Comparison of ENCODE assay signal across 20 cellular contexts in the genomic region with DNA sequence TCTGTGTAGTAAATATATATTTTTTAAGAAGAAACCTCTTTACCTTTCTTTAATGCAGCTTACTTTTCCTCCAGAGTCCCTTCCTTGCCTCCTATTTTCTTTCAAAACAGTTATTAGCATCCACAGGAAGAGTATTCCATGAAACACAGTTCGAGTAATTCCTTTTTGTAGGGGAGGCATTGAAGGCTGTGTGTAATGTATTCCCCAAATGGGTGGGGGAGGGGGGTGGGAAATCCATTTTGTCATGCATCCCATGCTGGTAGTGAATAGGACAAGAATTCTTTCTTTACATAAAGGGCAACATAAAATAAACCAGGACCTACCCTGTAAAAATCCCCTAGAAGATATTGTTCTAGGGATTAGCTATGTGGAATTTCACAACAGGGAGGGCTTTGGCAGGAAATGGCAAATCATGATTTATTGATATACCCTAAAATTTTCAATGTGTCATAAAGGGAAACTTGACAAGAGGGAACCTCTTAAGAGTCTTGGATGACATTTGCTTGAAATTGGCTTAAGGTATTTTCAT.
DNase-seq lines count a peak whose midpoint lies in the region; ATAC-seq, FAIRE-seq and TF ChIP-seq lines count a peak whose summit lies in the region.
"Had no signal": no experiment of that assay in that cellular context is flagged by ENCODE, and none has a peak within 500 bp of the region (broad histone marks: within the 10 kb centered on the region; RNA-seq: fewer than 3 reads in every experiment).

No MANE protein-coding gene starts in this region.

- TF ChIP-seq RAD21 in H1 (IDR thresholded peaks at IDR 0.05 in 1 of 2, conservative IDR thresholded peaks at IDR 0.05 in 1 of 2; ENCODE audit: low read depth in 2 of 2, low read length in 2 of 2), result no peak

- H3K27me3 ChIP-seq in H7 (ENCODE audit: control insufficient read depth, insufficient read depth, low read length) (no peaks in the 10 kb centered on the region), HUES6 (ENCODE audit: control insufficient read depth, insufficient read depth, low read length) (no peaks in the 10 kb centered on the region), H1 (replicated peaks in 1 of 4; ENCODE audit: control insufficient read depth in 3 of 4, extremely low read depth in 1 of 4, insufficient read depth in 3 of 4, low read length in 3 of 4) (no peaks in the 10 kb centered on the region), iPS-20b (ENCODE audit: insufficient read depth, low read length) (no peaks in the 10 kb centered on the region), esophagus squamous epithelium (no peaks in the 10 kb centered on the region)
- no peaks in the 10 kb centered on the region for H3K27me3 ChIP-seq in CD4-positive, alpha-beta memory T cell (ENCODE audit: insufficient read depth, low read length)
- H3K27me3 ChIP-seq: BLaER1 treated with 17β-estradiol and CSF1 and Interleukin-3, amounts not matched to agents 10 nM and 100 nM had no signal

- intact Hi-C loops in CD4-positive, alpha-beta memory T cell (cut with micrococcal nuclease), result no loop called here
- intact Hi-C loops in esophagus squamous epithelium (cut with DNase I), result no loop called here

- H3K27ac ChIP-seq in HUES6 (ENCODE audit: low read depth, low read length), result peak overlapping the region; percentile 48; the same call in 1 of the 2 replicates
- H3K27ac ChIP-seq in H1 (ENCODE audit: low read depth, low read length), result no peak overlapping the region
- H3K27ac ChIP-seq in iPS-20b (ENCODE audit: low read length), result no peak overlapping the region
- no peak overlapping the region for H3K27ac ChIP-seq in CD4-positive, alpha-beta memory T cell (ENCODE audit: low read depth, low read length)
- no peak overlapping the region for H3K27ac ChIP-seq in esophagus squamous epithelium
- H3K27ac ChIP-seq: BLaER1 treated with 17β-estradiol and CSF1 and Interleukin-3, amounts not matched to agents 10 nM and 100 nM had no signal

- no peak overlapping the region for H3K23ac ChIP-seq in H1 (ENCODE audit: insufficient read length)

- no peak for TF ChIP-seq POLR2A in H1 (IDR thresholded peaks at IDR 0.05; ENCODE audit: control extremely low read depth in 1 of 2, low read depth in 2 of 2, low read length in 2 of 2)
- no peak for TF ChIP-seq POLR2A in esophagus squamous epithelium (IDR thresholded peaks at IDR 0.05)

- no peak overlapping the region for H3K4ac ChIP-seq in H1 (replicated peaks; ENCODE audit: insufficient read length, low read depth, low read length)

- peak overlapping the region; percentile 44 to 50; a peak in 3 of 4 replicates for H3K4me2 ChIP-seq in H1 (ENCODE audit: insufficient read depth in 1 of 2, low read depth in 2 of 2, low read length in 2 of 2)
- H3K4me2 ChIP-seq: BLaER1 treated with 17β-estradiol and CSF1 and Interleukin-3, amounts not matched to agents 10 nM and 100 nM had no signal

- H3K36me3 Mint-ChIP-seq in CD4-positive, alpha-beta memory T cell, result no peaks in the 10 kb centered on the region
- H3K36me3 Mint-ChIP-seq in stimulated activated memory B cell treated with anti-CD40 and anti-IgM and Interleukin-4, amounts not matched to agents 10 μg/mL and 1 μg/mL and 100 μg/mL, for 72 hours, result no peaks in the 10 kb centered on the region
- H3K36me3 Mint-ChIP-seq: CD4-positive, CD25-positive, alpha-beta regulatory T cell had no signal

- no peaks in the 10 kb centered on the region for H4K20me1 ChIP-seq in H1 (replicated peaks in 1 of 2; ENCODE audit: control insufficient read depth in 1 of 2, insufficient read depth in 2 of 2, low read length in 2 of 2)
- H4K20me1 ChIP-seq: BLaER1 treated with 17β-estradiol and CSF1 and Interleukin-3, amounts not matched to agents 10 nM and 100 nM had no signal

- H3K27me3 Mint-ChIP-seq in CD4-positive, alpha-beta memory T cell, result no peaks in the 10 kb centered on the region
- H3K27me3 Mint-ChIP-seq in stimulated activated memory B cell treated with anti-CD40 and anti-IgM and Interleukin-4, amounts not matched to agents 10 μg/mL and 1 μg/mL and 100 μg/mL, for 72 hours, result no peaks in the 10 kb centered on the region

- no peak overlapping the region for H2BK15ac ChIP-seq in H1 (ENCODE audit: low read length)

- no peak overlapping the region for H2AFZ ChIP-seq in H1 (ENCODE audit: low read length)

- peak overlapping the region; percentile 94 for H2BK120ac ChIP-seq in H1 (replicated peaks; ENCODE audit: low read depth, low read length)

- no peak for FAIRE-seq in H1 (lab: Jason Lieb, UNC)
- FAIRE-seq: HepG2 had no signal

- H3K79me1 ChIP-seq in H1 (ENCODE audit: low read depth, low read length), result no peaks in the 10 kb centered on the region

- peak overlapping the region; percentile 12; the same call in 1 of the 2 replicates for H2BK5ac ChIP-seq in H1 (ENCODE audit: low read depth, low read length)

- H3K9ac ChIP-seq in HUES6 (ENCODE audit: low read length) (no peak overlapping the region), H1 (replicated peaks in 1 of 4; ENCODE audit: extremely low read depth in 1 of 4, low read depth in 3 of 4, low read length in 3 of 4) (no peak overlapping the region), iPS-20b (ENCODE audit: low read depth, low read length) (peak overlapping the region; percentile 54; the same call in 1 of the 2 replicates)
- H3K9ac ChIP-seq: BLaER1 treated with 17β-estradiol and CSF1 and Interleukin-3, amounts not matched to agents 10 nM and 100 nM had no signal

- no peak overlapping the region for H2AK5ac ChIP-seq in H1 (ENCODE audit: low read depth, low read length)

- H4K8ac ChIP-seq in H1 (ENCODE audit: extremely low read depth, insufficient read depth, low read length), result no peak overlapping the region

- peaks cover 7% of the 10 kb centered on the region; the same call in 1 of the 2 replicates for H3K4me1 ChIP-seq in HUES6 (ENCODE audit: control insufficient read depth, insufficient read depth, low read length)
- peaks cover 0 to 3% (median under 1%) of the 10 kb centered on the region in 4 experiments; a peak in 2 of 7 replicates for H3K4me1 ChIP-seq in H1 (replicated peaks in 1 of 4; ENCODE audit: control insufficient read depth in 3 of 4, insufficient read depth in 4 of 4, low read length in 3 of 4)
- H3K4me1 ChIP-seq in iPS-20b (ENCODE audit: insufficient read depth, low read length), result peaks cover 24% of the 10 kb centered on the region; the same call in 1 of the 2 replicates
- H3K4me1 ChIP-seq in CD4-positive, alpha-beta memory T cell (ENCODE audit: insufficient read depth, low read length), result no peaks in the 10 kb centered on the region
- H3K4me1 ChIP-seq in esophagus squamous epithelium, result no peaks in the 10 kb centered on the region
- H3K4me1 ChIP-seq: BLaER1 treated with 17β-estradiol and CSF1 and Interleukin-3, amounts not matched to agents 10 nM and 100 nM; Caco-2 had no signal

- WGBS in H1 (ENCODE audit: extremely low coverage in 1 of 2, insufficient coverage in 1 of 2, insufficient read length in 1 of 2, insufficient replicate concordance in 2 of 2, low coverage in 1 of 2, low lambda C conversion rate in 2 of 2, missing lambda C conversion rate in 1 of 2), 2 experiments, result 6% methylated on average over 1 of the region's 1 CpG; no CpG with 5 or more reads in 1 of the 2 experiments
- WGBS in esophagus squamous epithelium, 2 donors, result 6 to 37% methylated on average over 1 of the region's 1 CpG

- ATAC-seq in stimulated activated memory B cell treated with anti-CD40 and anti-IgM and Interleukin-4, amounts not matched to agents 10 μg/mL and 1 μg/mL and 100 μg/mL, for 72 hours, result no peak
- ATAC-seq: HepG2 had no signal

- H3K9me3 ChIP-seq in HUES6 (ENCODE audit: control insufficient read depth, insufficient read depth, low read depth, low read length) (peaks cover 5% of the 10 kb centered on the region; the same call in 1 of the 2 replicates), H1 (ENCODE audit: insufficient read depth in 2 of 2, low read depth in 1 of 2, low read length in 1 of 2) (peaks cover 3 to 6% of the 10 kb centered on the region in 2 experiments; a peak in 3 of 4 replicates), iPS-20b (ENCODE audit: insufficient read depth, low read depth, low read length) (peaks cover 9% of the 10 kb centered on the region; the same call in 1 of the 2 replicates), esophagus squamous epithelium (no peaks in the 10 kb centered on the region)
- H3K9me3 ChIP-seq in CD4-positive, alpha-beta memory T cell (ENCODE audit: control insufficient read depth in 1 of 2, low read length in 2 of 2), result no peaks in the 10 kb centered on the region
- H3K9me3 ChIP-seq: Caco-2 had no signal

- H3K56ac ChIP-seq in H1 (replicated peaks; ENCODE audit: insufficient read length, low read depth, low read length), result peak overlapping the region; percentile 32

- H2BK20ac ChIP-seq in H1 (ENCODE audit: low read length), result no peak overlapping the region

- no peak overlapping the region for H4K5ac ChIP-seq in H1 (ENCODE audit: insufficient read length, low read depth, low read length)

- no peak overlapping the region for H3K14ac ChIP-seq in H1 (ENCODE audit: insufficient read length)

- H3K79me2 ChIP-seq in H1 (ENCODE audit: control insufficient read depth in 1 of 2, insufficient read depth in 2 of 2, low read length in 2 of 2), result no peaks in the 10 kb centered on the region

- H2BK12ac ChIP-seq in H1 (ENCODE audit: low read depth, low read length), result no peak overlapping the region

- H3K36me3 ChIP-seq in H7 (replicated peaks; ENCODE audit: control insufficient read depth, insufficient read depth, low read length) (no peaks in the 10 kb centered on the region), HUES6 (ENCODE audit: control insufficient read depth, insufficient read depth, low read length) (no peaks in the 10 kb centered on the region), H1 (ENCODE audit: control insufficient read depth in 2 of 4, insufficient read depth in 4 of 4, low read length in 3 of 4) (no peaks in the 10 kb centered on the region), iPS-20b (ENCODE audit: insufficient read depth, low read depth, low read length) (no peaks in the 10 kb centered on the region), esophagus squamous epithelium (no peaks in the 10 kb centered on the region)
- H3K36me3 ChIP-seq in CD4-positive, alpha-beta memory T cell (ENCODE audit: insufficient read depth, low read length), result no peaks in the 10 kb centered on the region
- H3K36me3 ChIP-seq: BLaER1 treated with 17β-estradiol and CSF1 and Interleukin-3, amounts not matched to agents 10 nM and 100 nM had no signal

- TF ChIP-seq EP300 in H1 (IDR thresholded peaks at IDR 0.05; ENCODE audit: borderline replicate concordance in 1 of 2, low read depth in 2 of 2, low read length in 2 of 2), result no peak; a peak in 1 of 3 replicates

- H3K18ac ChIP-seq in H1 (ENCODE audit: extremely low read depth, low read length), result no peak overlapping the region

- no peak overlapping the region for H3K27ac Mint-ChIP-seq in CD4-positive, alpha-beta memory T cell
- no peak overlapping the region for H3K27ac Mint-ChIP-seq in stimulated activated memory B cell treated with anti-CD40 and anti-IgM and Interleukin-4, amounts not matched to agents 10 μg/mL and 1 μg/mL and 100 μg/mL, for 72 hours
- H3K27ac Mint-ChIP-seq: B cell; CD4-positive, CD25-positive, alpha-beta regulatory T cell; IgD-negative memory B cell had no signal

- H3K4me3 Mint-ChIP-seq in CD4-positive, alpha-beta memory T cell, result no peak overlapping the region
- no peak overlapping the region for H3K4me3 Mint-ChIP-seq in stimulated activated memory B cell treated with anti-CD40 and anti-IgM and Interleukin-4, amounts not matched to agents 10 μg/mL and 1 μg/mL and 100 μg/mL, for 72 hours
- H3K4me3 Mint-ChIP-seq: B cell; CD4-positive, CD25-positive, alpha-beta regulatory T cell; IgD-negative memory B cell had no signal

- no peaks in the 10 kb centered on the region for H3K4me1 Mint-ChIP-seq in CD4-positive, alpha-beta memory T cell
- no peaks in the 10 kb centered on the region for H3K4me1 Mint-ChIP-seq in stimulated activated memory B cell treated with anti-CD40 and anti-IgM and Interleukin-4, amounts not matched to agents 10 μg/mL and 1 μg/mL and 100 μg/mL, for 72 hours
- H3K4me1 Mint-ChIP-seq: B cell; CD4-positive, CD25-positive, alpha-beta regulatory T cell had no signal

- TF ChIP-seq CTCF in H1 (IDR thresholded peaks at IDR 0.05; ENCODE audit: control extremely low read depth in 1 of 3, insufficient read depth in 1 of 3, low read depth in 1 of 3, low read length in 3 of 3) (no peak), esophagus squamous epithelium (IDR thresholded peaks at IDR 0.05) (no peak)

- H4K91ac ChIP-seq in H1 (replicated peaks; ENCODE audit: insufficient read length, low read length), result no peak overlapping the region

- H3K4me3 ChIP-seq in H7 (ENCODE audit: insufficient read depth, low read depth, low read length) (no peak overlapping the region), HUES6 (ENCODE audit: low read depth, low read length) (peak overlapping the region; percentile 19; the same call in 1 of the 2 replicates), H1 (ENCODE audit: extremely low read depth in 1 of 4, insufficient read depth in 2 of 4, low read depth in 3 of 4, low read length in 4 of 4) (peak overlapping the region in 1 of 4 experiments; percentile 40; a peak in 1 of 8 replicates), iPS-20b (ENCODE audit: low read length) (peak overlapping the region; percentile 33; the same call in 1 of the 2 replicates), esophagus squamous epithelium (no peak overlapping the region)
- no peak overlapping the region for H3K4me3 ChIP-seq in CD4-positive, alpha-beta memory T cell (ENCODE audit: low read length in 2 of 2)
- H3K4me3 ChIP-seq: BLaER1 treated with 17β-estradiol and CSF1 and Interleukin-3, amounts not matched to agents 10 nM and 100 nM had no signal

- POLR2A ChIA-PET in H1 (lab: Charles Lee; ENCODE audit: partially characterized antibody), result interaction anchor here (1.5 kb wide), 1 partner anchor 205 kb away, joined by 4 read pairs; no protein-coding TSS in a partner anchor
- POLR2A ChIA-PET in CD4-positive, alpha-beta memory T cell (lab: Charles Lee; ENCODE audit: partially characterized antibody), result no interaction called here

- peaks cover 0 to 13% (median 4%) of the 10 kb centered on the region in 8 donors for H3K9me3 Mint-ChIP-seq in CD4-positive, alpha-beta memory T cell
- peaks cover 15% of the 10 kb centered on the region for H3K9me3 Mint-ChIP-seq in stimulated activated memory B cell treated with anti-CD40 and anti-IgM and Interleukin-4, amounts not matched to agents 10 μg/mL and 1 μg/mL and 100 μg/mL, for 72 hours

- no peaks in the 10 kb centered on the region for H3K23me2 ChIP-seq in H1 (ENCODE audit: low read depth, low read length)

- CTCF ChIA-PET in H1 (lab: Charles Lee; ENCODE audit: partially characterized antibody), result interaction anchor here (0.6 to 1.0 kb wide), 3 partner anchors 14 to 182 kb away, joined by 3 to 6 read pairs (median 3); no protein-coding TSS in a partner anchor
- CTCF ChIA-PET in CD4-positive, alpha-beta memory T cell (lab: Charles Lee; ENCODE audit: partially characterized antibody), result no interaction called here

- DNase-seq in H7 (peak; percentile 59), H1 (ENCODE audit: low read depth in 1 of 2, low spot score in 2 of 2) (no peak), esophagus squamous epithelium (lab: John Stamatoyannopoulos, UW) (no peak), NCI-H526 (lab: John Stamatoyannopoulos, UW) (no peak)
- no peak for DNase-seq in CD4-positive, alpha-beta memory T cell
- DNase-seq: 8988T; Caco-2; CD4-positive, CD25-positive, alpha-beta regulatory T cell; DMS153; DMS79; GF-D8; Karpas-422; KBM-7 had no signal

Comparison
In these comparisons a context has a peak if more than half of its experiments do, and no peak if none do; other contexts are left out.
1. H3K4me3 ChIP-seq: peak in HUES6 (single experiment) and iPS-20b (single experiment); none in H7 (single experiment), CD4-positive, alpha-beta memory T cell (0 of 2) and esophagus squamous epithelium (0 of 4).